8 cellular contexts compared by ENCODE assay signal in genomic region chr1:206717237-206717989, GRCh38. TPM values are rescaled to one million over a fixed set of nuclear protein-coding genes. Genes with fewer than 3 reads are reported as not detected.
DNase-seq lines count a peak whose midpoint lies in the region; ATAC-seq and TF ChIP-seq lines count a peak whose summit lies in the region.

No MANE protein-coding gene starts in this region.

- H3K27me3 ChIP-seq in SJCRH30, result no peaks in the 10 kb centered on the region

- no peaks in the 10 kb centered on the region for H3K9me3 Mint-ChIP-seq in activated CD8-positive, alpha-beta memory T cell treated with anti-CD3 and anti-CD28 coated beads, Interleukin-2, amount 10 ng/mL, durations not matched to agents 7 days and 5 days (ENCODE audit: low read depth)
- H3K9me3 Mint-ChIP-seq in T-helper 2 cell treated with Interferon-gamma antibody and Interleukin-4, amounts not matched to agents 5 μg/mL and 100 μg/mL, for 36 hours, result no peaks in the 10 kb centered on the region
- H3K9me3 Mint-ChIP-seq in nephron progenitor cell, result no peaks in the 10 kb centered on the region

- H3K27ac ChIP-seq in SJCRH30, result no peak overlapping the region

- no peaks in the 10 kb centered on the region for H3K36me3 Mint-ChIP-seq in activated CD8-positive, alpha-beta memory T cell treated with anti-CD3 and anti-CD28 coated beads, Interleukin-2, amount 10 ng/mL, durations not matched to agents 7 days and 5 days
- H3K36me3 Mint-ChIP-seq in T-helper 2 cell treated with Interferon-gamma antibody and Interleukin-4, amounts not matched to agents 5 μg/mL and 100 μg/mL, for 36 hours (ENCODE audit: low read depth), result peaks cover 5% of the 10 kb centered on the region
- no peaks in the 10 kb centered on the region for H3K36me3 Mint-ChIP-seq in nephron progenitor cell (ENCODE audit: low read depth)

- no peaks in the 10 kb centered on the region for H3K9me3 ChIP-seq in SJCRH30 (replicated peaks)

- H3K27me3 Mint-ChIP-seq in activated CD8-positive, alpha-beta memory T cell treated with anti-CD3 and anti-CD28 coated beads, Interleukin-2, amount 10 ng/mL, durations not matched to agents 7 days and 5 days, result no peaks in the 10 kb centered on the region
- H3K27me3 Mint-ChIP-seq in T-helper 2 cell treated with Interferon-gamma antibody and Interleukin-4, amounts not matched to agents 5 μg/mL and 100 μg/mL, for 36 hours (ENCODE audit: low read depth), result no peaks in the 10 kb centered on the region
- H3K27me3 Mint-ChIP-seq in nephron progenitor cell (ENCODE audit: low read depth, poor library complexity), result no peaks in the 10 kb centered on the region

- peak overlapping the region; percentile 13 for H3K4me3 Mint-ChIP-seq in activated CD8-positive, alpha-beta memory T cell treated with anti-CD3 and anti-CD28 coated beads, Interleukin-2, amount 10 ng/mL, durations not matched to agents 7 days and 5 days
- H3K4me3 Mint-ChIP-seq in T-helper 2 cell treated with Interferon-gamma antibody and Interleukin-4, amounts not matched to agents 5 μg/mL and 100 μg/mL, for 36 hours, result peak overlapping the region; percentile 76
- H3K4me3 Mint-ChIP-seq in nephron progenitor cell, result no peak overlapping the region

- H3K36me3 ChIP-seq in SJCRH30, result no peaks in the 10 kb centered on the region; the same call in 1 of the 2 replicates

- peak; percentile 68 for DNase-seq in activated CD8-positive, alpha-beta memory T cell treated with anti-CD3 and anti-CD28 coated beads, Interleukin-2, amount 10 ng/mL, durations not matched to agents 7 days and 5 days
- DNase-seq in activated CD8-positive, alpha-beta memory T cell treated with anti-CD3 and anti-CD28 coated beads, Interleukin-2, amount 50 U/mL, for 4 hours, result no peak
- peak; percentile 52 for DNase-seq in T-helper 2 cell treated with Interferon-gamma antibody and Interleukin-4, amounts not matched to agents 5 μg/mL and 100 μg/mL, for 36 hours (ENCODE audit: low spot score)
- DNase-seq in nephron progenitor cell (no peak), EL (no peak), SJCRH30 (no peak)
- no peak for DNase-seq in stimulated activated CD4-positive, alpha-beta T cell treated with anti-CD3 and anti-CD28 coated beads, Interleukin-2, amount 100 ng/mL, for 48 hours

- ATAC-seq in activated CD8-positive, alpha-beta memory T cell treated with anti-CD3 and anti-CD28 coated beads, Interleukin-2, amount 10 ng/mL, durations not matched to agents 7 days and 5 days, result peak; percentile 66
- ATAC-seq in HG03025 (IDR thresholded peaks at IDR 0.05; ENCODE audit: low FRiP score, unreplicated experiment), result peak; percentile 69

- CTCF ChIA-PET in activated CD8-positive, alpha-beta memory T cell treated with anti-CD3 and anti-CD28 coated beads, Interleukin-2, amount 10 ng/mL, durations not matched to agents 7 days and 5 days (lab: Charles Lee), result interaction anchor here (1.0 to 21.9 kb wide), 5 partner anchors 10 to 195 kb away, joined by 3 to 488 read pairs (median 8); partner anchors contain the start of gene DYRK3

- TF ChIP-seq CTCF in nephron progenitor cell (IDR thresholded peaks at IDR 0.05), result no peak

- H3K27ac Mint-ChIP-seq in activated CD8-positive, alpha-beta memory T cell treated with anti-CD3 and anti-CD28 coated beads, Interleukin-2, amount 10 ng/mL, durations not matched to agents 7 days and 5 days, result peak overlapping the region; percentile 82
- peak overlapping the region; percentile 90 for H3K27ac Mint-ChIP-seq in T-helper 2 cell treated with Interferon-gamma antibody and Interleukin-4, amounts not matched to agents 5 μg/mL and 100 μg/mL, for 36 hours
- peak overlapping the region; percentile 8 for H3K27ac Mint-ChIP-seq in nephron progenitor cell

- no peak overlapping the region for H3K4me3 ChIP-seq in SJCRH30

- peaks cover 7% of the 10 kb centered on the region; the same call in 1 of the 2 replicates for H3K4me1 ChIP-seq in SJCRH30

- H3K4me1 Mint-ChIP-seq in activated CD8-positive, alpha-beta memory T cell treated with anti-CD3 and anti-CD28 coated beads, Interleukin-2, amount 10 ng/mL, durations not matched to agents 7 days and 5 days, result peaks cover 82% of the 10 kb centered on the region
- H3K4me1 Mint-ChIP-seq in T-helper 2 cell treated with Interferon-gamma antibody and Interleukin-4, amounts not matched to agents 5 μg/mL and 100 μg/mL, for 36 hours (ENCODE audit: low read depth), result peaks cover 70% of the 10 kb centered on the region
- H3K4me1 Mint-ChIP-seq in nephron progenitor cell, result peaks cover 64% of the 10 kb centered on the region

RNA-seq across cellular contexts. Expression of gene MAPKAPK2, which starts 32.7 kb away (rescaled TPM):
- total RNA-seq in activated CD8-positive, alpha-beta memory T cell treated with anti-CD3 and anti-CD28 coated beads, Interleukin-2, amount 10 ng/mL, durations not matched to agents 7 days and 5 days, result 10 to 100 TPM; 85.7 to 93.8 TPM
- total RNA-seq in SJCRH30 (2014; rRNA removed; shearing (Covaris generic)), result 64.4 and 67.6 TPM in 2 replicates

RNA-seq across cellular contexts. Expression of gene IL19, which starts 53.2 kb away (rescaled TPM):
- total RNA-seq in activated CD8-positive, alpha-beta memory T cell treated with anti-CD3 and anti-CD28 coated beads, Interleukin-2, amount 10 ng/mL, durations not matched to agents 7 days and 5 days, result not detected
- not detected in 2 replicates for total RNA-seq in SJCRH30 (2014; rRNA removed; shearing (Covaris generic))

RNA-seq across cellular contexts. Expression of gene IL10, which starts 54.9 kb away (rescaled TPM):
- not detected for total RNA-seq in activated CD8-positive, alpha-beta memory T cell treated with anti-CD3 and anti-CD28 coated beads, Interleukin-2, amount 10 ng/mL, durations not matched to agents 7 days and 5 days
- total RNA-seq in SJCRH30 (2014; rRNA removed; shearing (Covaris generic)), result 0.16 TPM in 1 of 2 replicates, not detected in the other

Comparison
In these comparisons a context has a peak if more than half of its experiments do, and no peak if none do; other contexts are left out.
1. DNase-seq: peak in activated CD8-positive, alpha-beta memory T cell treated with anti-CD3 and anti-CD28 coated beads, Interleukin-2, amount 10 ng/mL, durations not matched to agents 7 days and 5 days (single experiment) and T-helper 2 cell treated with Interferon-gamma antibody and Interleukin-4, amounts not matched to agents 5 μg/mL and 100 μg/mL, for 36 hours (single experiment); none in activated CD8-positive, alpha-beta memory T cell treated with anti-CD3 and anti-CD28 coated beads, Interleukin-2, amount 50 U/mL, for 4 hours (single experiment), nephron progenitor cell (single experiment), EL (single experiment), stimulated activated CD4-positive, alpha-beta T cell treated with anti-CD3 and anti-CD28 coated beads, Interleukin-2, amount 100 ng/mL, for 48 hours (0 of 2) and SJCRH30 (0 of 2).
2. H3K27ac Mint-ChIP-seq: peak in every context shown above with its lines; median percentile 90 in T-helper 2 cell treated with Interferon-gamma antibody and Interleukin-4, amounts not matched to agents 5 μg/mL and 100 μg/mL, for 36 hours; 82 in activated CD8-positive, alpha-beta memory T cell treated with anti-CD3 and anti-CD28 coated beads, Interleukin-2, amount 10 ng/mL, durations not matched to agents 7 days and 5 days; 8 in nephron progenitor cell.